ENCODE assay signal across 8 cellular contexts in the genomic region with DNA sequence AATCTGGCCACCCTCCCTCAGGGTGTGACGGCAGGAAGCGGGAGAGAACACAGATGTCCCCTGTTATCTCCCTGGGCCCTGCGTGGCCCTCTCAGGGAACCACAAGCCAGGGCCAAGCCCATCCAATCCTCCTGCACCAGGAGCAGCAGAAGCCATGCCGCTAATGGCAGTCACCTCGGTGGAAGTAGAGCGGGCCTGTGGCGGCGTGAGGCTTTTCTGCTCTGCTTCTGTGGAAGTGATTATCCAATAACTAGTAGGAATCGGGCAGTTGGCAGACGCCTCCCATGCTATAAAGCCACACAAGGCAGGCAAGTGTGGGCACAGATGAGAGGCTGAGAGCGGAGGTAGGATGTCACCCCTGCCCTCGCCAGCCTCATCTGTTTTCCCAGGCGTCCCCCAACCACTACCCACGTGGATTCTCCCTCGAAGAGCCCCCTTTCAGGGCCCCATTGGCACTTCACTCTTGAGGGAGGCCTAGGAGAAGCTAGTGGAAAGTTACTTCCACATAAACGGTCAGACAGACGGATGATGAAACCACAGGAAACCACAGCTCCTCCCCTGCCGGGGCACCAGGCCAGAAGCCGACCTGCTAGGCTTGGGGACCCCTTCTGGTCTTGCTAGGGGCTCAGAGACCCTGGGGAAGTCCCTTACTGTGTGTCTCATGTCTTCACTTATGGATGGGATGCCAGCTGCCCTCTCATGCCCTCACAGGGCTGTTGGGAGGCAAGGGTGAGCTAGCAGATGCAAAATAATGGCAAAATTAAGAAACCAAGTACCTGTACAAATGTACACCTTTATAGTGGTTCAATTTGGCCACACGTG. TPM values are rescaled to one million over a fixed set of nuclear protein-coding genes. Genes with fewer than 3 reads are reported as not detected.
DNase-seq lines count a peak whose midpoint lies in the region; ATAC-seq, FAIRE-seq and TF ChIP-seq lines count a peak whose summit lies in the region.

No MANE protein-coding gene starts in this region.

- H3K27me3 ChIP-seq in SK-N-SH (ENCODE audit: insufficient read depth), result no peaks in the 10 kb centered on the region
- H3K27me3 ChIP-seq in adrenal gland, result no peaks in the 10 kb centered on the region

- H3K9me3 ChIP-seq in SK-N-SH, result no peaks in the 10 kb centered on the region
- no peaks in the 10 kb centered on the region for H3K9me3 ChIP-seq in adrenal gland (replicated peaks in 1 of 3)
- H3K9me3 ChIP-seq in kidney (ENCODE audit: control insufficient read depth in 1 of 2, low read length in 2 of 2), result no peaks in the 10 kb centered on the region

- H3K9me2 ChIP-seq in SK-N-SH, result no peaks in the 10 kb centered on the region

- peaks cover 27% of the 10 kb centered on the region for H3F3A ChIP-seq in SK-N-SH (replicated peaks; ENCODE audit: insufficient read depth)

- TF ChIP-seq POLR2A in adrenal gland (IDR thresholded peaks at IDR 0.05), result no peak

- TF ChIP-seq CTCF in SK-N-SH (IDR thresholded peaks at IDR 0.05) (no peak), adrenal gland (IDR thresholded peaks at IDR 0.05) (no peak), kidney (IDR thresholded peaks at IDR 0.05; ENCODE audit: borderline replicate concordance, extremely low read depth, insufficient read depth) (no peak)

- TF ChIP-seq EP300 in SK-N-SH (IDR thresholded peaks at IDR 0.05; ENCODE audit: borderline replicate concordance in 1 of 2, low read depth in 1 of 2, low read length in 1 of 2), result peak in 1 of 2 experiments; percentile 62; a peak in 1 of 4 replicates

- no peak for TF ChIP-seq RAD21 in SK-N-SH (IDR thresholded peaks at IDR 0.05; ENCODE audit: low read length)

- ATAC-seq in HG03342 (IDR thresholded peaks at IDR 0.05; ENCODE audit: unreplicated experiment) (peak; percentile 44), HG03139 (IDR thresholded peaks at IDR 0.05; ENCODE audit: unreplicated experiment) (no peak)

- no peak for FAIRE-seq in kidney (lab: Jason Lieb, UNC)

- 42% methylated on average over 11 of the region's 20 CpGs for WGBS in SK-N-SH (ENCODE audit: low lambda C conversion rate)
- WGBS in adrenal gland, 4 donors, result 50 to 90% (median 63%) methylated on average over 8 to 20 of the region's 20 CpGs

- H3K36me3 ChIP-seq in SK-N-SH (replicated peaks in 1 of 2; ENCODE audit: control insufficient read depth in 1 of 2, insufficient read depth in 2 of 2, low read length in 1 of 2) (no peaks in the 10 kb centered on the region), adrenal gland (replicated peaks in 1 of 2) (no peaks in the 10 kb centered on the region), kidney (ENCODE audit: control insufficient read depth in 1 of 2, insufficient read depth in 2 of 2, low read length in 2 of 2) (no peaks in the 10 kb centered on the region)

- H3K9ac ChIP-seq in SK-N-SH (peak overlapping the region; percentile 66), kidney (ENCODE audit: low read length in 2 of 2) (no peak overlapping the region)

- no peaks in the 10 kb centered on the region for H4K20me1 ChIP-seq in SK-N-SH (ENCODE audit: insufficient read depth)

- CTCF ChIA-PET in SK-N-SH (lab: Yijun Ruan, JAX), result interaction anchor here (0.7 to 4.5 kb wide), 4 partner anchors 10 to 1084 kb away, joined by 3 to 21 read pairs (median 4); no protein-coding TSS in a partner anchor

- H3K27ac ChIP-seq in SK-N-SH (ENCODE audit: low read depth in 2 of 2, low read length in 1 of 2), result peak overlapping the region; percentile 89 to 96
- peak overlapping the region; percentile 21 to 88 (median 53) for H3K27ac ChIP-seq in adrenal gland
- H3K27ac ChIP-seq in kidney (ENCODE audit: low read depth in 2 of 2, low read length in 2 of 2), result peak overlapping the region; percentile 63 to 81

- H3K4me3 ChIP-seq in SK-N-SH (ENCODE audit: low read depth in 2 of 2, low read length in 1 of 2) (no peak overlapping the region; a peak in 1 of 4 replicates), adrenal gland (no peak overlapping the region), kidney (ENCODE audit: low read length in 2 of 2) (no peak overlapping the region)

- H3K4me1 ChIP-seq in SK-N-SH (ENCODE audit: control insufficient read depth in 1 of 2, insufficient read depth in 2 of 2, low read depth in 1 of 2, low read length in 1 of 2) (peaks cover 4 to 14% of the 10 kb centered on the region in 2 experiments), adrenal gland (replicated peaks in 1 of 2) (peaks cover 0 to 15% of the 10 kb centered on the region in 2 donors), kidney (ENCODE audit: control insufficient read depth in 1 of 2, insufficient read depth in 1 of 2, low read depth in 1 of 2, low read length in 2 of 2) (peaks cover 0 to 9% of the 10 kb centered on the region in 2 donors)

- H3K4me2 ChIP-seq in SK-N-SH, result peak overlapping the region; percentile 71

- DNase-seq in stimulated activated CD4-positive, alpha-beta T cell treated with anti-CD3 and anti-CD28 coated beads, Interleukin-15, amount 100 ng/mL, for 24 hours, result peak; percentile 78
- no peak for DNase-seq in stimulated activated CD4-positive, alpha-beta T cell treated with anti-CD3 and anti-CD28 coated beads, Interleukin-12 subunit alpha, Interleukin-12 subunit beta, amount 100 ng/mL, for 4 hours
- DNase-seq in SK-N-SH (no peak), adrenal gland (peak; percentile 39 to 75 (median 53)), kidney (peak; percentile 77)
- DNase-seq in stimulated activated CD8-positive, alpha-beta memory T cell treated with anti-CD3 and anti-CD28 coated beads, Interleukin-7, amount 100 ng/mL, for 48 hours (ENCODE audit: extremely low read depth in 1 of 2, low read depth in 1 of 2), result peak; percentile 63 to 71

- POLR2A ChIA-PET in SK-N-SH (lab: Yijun Ruan, JAX), result no interaction called here

- H2AFZ ChIP-seq in SK-N-SH (ENCODE audit: low read depth), result peak overlapping the region; percentile 54

- intact Hi-C loops in adrenal gland (cut with DNase I) (no loop called here), kidney (cut with DNase I) (no loop called here)

- H3K79me2 ChIP-seq in SK-N-SH (ENCODE audit: insufficient read depth), result no peaks in the 10 kb centered on the region

TF ChIP-seq in SK-N-SH, 30 proteins besides CTCF, POLR2A, EP300 and RAD21:
- TF ChIP-seq, protein P1, sequence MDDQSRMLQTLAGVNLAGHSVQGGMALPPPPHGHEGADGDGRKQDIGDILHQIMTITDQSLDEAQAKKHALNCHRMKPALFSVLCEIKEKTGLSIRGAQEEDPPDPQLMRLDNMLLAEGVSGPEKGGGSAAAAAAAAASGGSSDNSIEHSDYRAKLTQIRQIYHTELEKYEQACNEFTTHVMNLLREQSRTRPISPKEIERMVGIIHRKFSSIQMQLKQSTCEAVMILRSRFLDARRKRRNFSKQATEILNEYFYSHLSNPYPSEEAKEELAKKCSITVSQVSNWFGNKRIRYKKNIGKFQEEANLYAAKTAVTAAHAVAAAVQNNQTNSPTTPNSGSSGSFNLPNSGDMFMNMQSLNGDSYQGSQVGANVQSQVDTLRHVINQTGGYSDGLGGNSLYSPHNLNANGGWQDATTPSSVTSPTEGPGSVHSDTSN (IDR thresholded peaks at IDR 0.05), result 0 out of 2 replicates have a peak, but pooled peaks have one; percentile 3
- TF ChIP-seq, protein P2, sequence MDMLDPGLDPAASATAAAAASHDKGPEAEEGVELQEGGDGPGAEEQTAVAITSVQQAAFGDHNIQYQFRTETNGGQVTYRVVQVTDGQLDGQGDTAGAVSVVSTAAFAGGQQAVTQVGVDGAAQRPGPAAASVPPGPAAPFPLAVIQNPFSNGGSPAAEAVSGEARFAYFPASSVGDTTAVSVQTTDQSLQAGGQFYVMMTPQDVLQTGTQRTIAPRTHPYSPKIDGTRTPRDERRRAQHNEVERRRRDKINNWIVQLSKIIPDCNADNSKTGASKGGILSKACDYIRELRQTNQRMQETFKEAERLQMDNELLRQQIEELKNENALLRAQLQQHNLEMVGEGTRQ (IDR thresholded peaks at IDR 0.05; ENCODE audit: borderline replicate concordance, low read depth, low read length), result no peak
- TF ChIP-seq, protein P3, sequence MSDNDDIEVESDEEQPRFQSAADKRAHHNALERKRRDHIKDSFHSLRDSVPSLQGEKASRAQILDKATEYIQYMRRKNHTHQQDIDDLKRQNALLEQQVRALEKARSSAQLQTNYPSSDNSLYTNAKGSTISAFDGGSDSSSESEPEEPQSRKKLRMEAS (IDR thresholded peaks at IDR 0.05; ENCODE audit: low read depth), result peak; percentile 92
- TF ChIP-seq NFIC (IDR thresholded peaks at IDR 0.05; ENCODE audit: borderline replicate concordance) (peak; percentile 80), TCF12 (IDR thresholded peaks at IDR 0.05) (0 out of 2 replicates have a peak, but pooled peaks have one; percentile 16), FOXM1 (IDR thresholded peaks at IDR 0.05; ENCODE audit: low read depth) (0 out of 2 replicates have a peak, but pooled peaks have one; percentile 13), RXRA (IDR thresholded peaks at IDR 0.05; ENCODE audit: borderline replicate concordance, low read depth) (0 out of 2 replicates have a peak, but pooled peaks have one; percentile 21), EZH2phosphoT487 (IDR thresholded peaks at IDR 0.05; ENCODE audit: borderline replicate concordance, low read depth) (no peak)

RNA-seq across cellular contexts. Expression of a gene that starts 18.8 kb away (rescaled TPM):
- polyA plus RNA-seq in SK-N-SH (2012; rRNA removed) (4,830 and 10,669 TPM in 2 replicates), adrenal gland (1,000 to 10,000 TPM; 2,395 to 6,385 (median 6,130) TPM), kidney (ENCODE audit: insufficient read depth, low read depth, low replicate concordance) (3,432 TPM)
- 11,345 and 16,426 TPM in 2 replicates for polyA plus RNA-seq in SK-N-SH (2012; cell fraction: cytosol; rRNA removed)
- 2,546 and 2,555 TPM in 2 replicates for polyA plus RNA-seq in SK-N-SH (2012; cell fraction: nucleus; rRNA removed)
- total RNA-seq in adrenal gland (1,000 to 10,000 TPM; 3,090 to 9,144 (median 3,958) TPM), kidney (2,421 TPM)

RNA-seq across cellular contexts. Expression of a gene that starts 49.7 kb away (rescaled TPM):
- polyA plus RNA-seq in SK-N-SH (2012; rRNA removed), result not detected in 2 replicates
- polyA plus RNA-seq in SK-N-SH (2012; cell fraction: cytosol; rRNA removed), result not detected in 2 replicates
- not detected in 2 replicates for polyA plus RNA-seq in SK-N-SH (2012; cell fraction: nucleus; rRNA removed)
- 1 to 10 TPM in 7 of 8 donors, not detected in 1; 1.8 to 5.6 (median 2.8) TPM for total RNA-seq in adrenal gland
- under 1 TPM; 0.10 to 0.84 (median 0.32) TPM for polyA plus RNA-seq in adrenal gland
- total RNA-seq in kidney, result 3.1 TPM
- polyA plus RNA-seq in kidney (ENCODE audit: insufficient read depth, low read depth, low replicate concordance), result not detected

Comparison
In these comparisons a context has a peak if more than half of its experiments do, and no peak if none do; other contexts are left out.
1. DNase-seq: peak in stimulated activated CD4-positive, alpha-beta T cell treated with anti-CD3 and anti-CD28 coated beads, Interleukin-15, amount 100 ng/mL, for 24 hours (single experiment), adrenal gland (7 of 7), kidney (single experiment) and stimulated activated CD8-positive, alpha-beta memory T cell treated with anti-CD3 and anti-CD28 coated beads, Interleukin-7, amount 100 ng/mL, for 48 hours (2 of 2); none in stimulated activated CD4-positive, alpha-beta T cell treated with anti-CD3 and anti-CD28 coated beads, Interleukin-12 subunit alpha, Interleukin-12 subunit beta, amount 100 ng/mL, for 4 hours (single experiment) and SK-N-SH (single experiment).
2. Peak in every context shown above with its lines, with median percentiles within 50 percentile points of each other: H3K27ac ChIP-seq.